In genomic region chr16:17411263-17411662, GRCh38 we compare ENCODE assay signal across 1 cellular context.
A peak's percentile ranks its signal among the peaks of the same experiment; 100 is the strongest.
TF ChIP-seq lines count a peak whose summit lies in the region.

No MANE protein-coding gene starts in this region.

TF ChIP-seq in IMR-90, 13 proteins besides CTCF, POLR2A, EP300 and RAD21:
- TF ChIP-seq MAZ (IDR thresholded peaks at IDR 0.05; ENCODE audit: borderline replicate concordance, low read depth, low read length), result no peak
- TF ChIP-seq MAFK (IDR thresholded peaks at IDR 0.05; ENCODE audit: low read depth, low read length), result no peak
- TF ChIP-seq NFE2L2 (IDR thresholded peaks at IDR 0.05; ENCODE audit: low read depth, low read length), result peak; percentile 28; the same call in 1 of the 2 replicates
